Comparison of ENCODE assay signal across 5 cellular contexts in genomic region chr17:47472073-47472472, GRCh38. TPM values are rescaled to one million over a fixed set of nuclear protein-coding genes. Genes with fewer than 3 reads are reported as not detected.
A peak's percentile ranks its signal among the peaks of the same experiment; 100 is the strongest.
DNase-seq lines count a peak whose midpoint lies in the region; ATAC-seq, FAIRE-seq and TF ChIP-seq lines count a peak whose summit lies in the region.
"Not testable (repeated sequence)": the region's sequence is repeated elsewhere in the genome, so short reads cannot be mapped to it uniquely, and the experiment has no call there.

No MANE protein-coding gene starts in this region.

- H3K4me3 ChIP-seq in HepG2 (replicated peaks in 1 of 3; ENCODE audit: insufficient read depth in 1 of 3, low read depth in 2 of 3, low read length in 3 of 3); liver (ENCODE audit: low read depth in 1 of 3, low read length in 3 of 3); right lobe of liver: not testable (repeated sequence)

- POLR2A ChIA-PET in WTC11 (lab: Charles Lee); HepG2 (lab: Yijun Ruan, JAX): not testable (repeated sequence)

- not testable (repeated sequence) for H3K9me3 Mint-ChIP-seq in WTC11

- not testable (repeated sequence) for H3K36me3 Mint-ChIP-seq in WTC11

- H3K27me3 ChIP-seq in HepG2 (ENCODE audit: control insufficient read depth in 1 of 2, insufficient read depth in 2 of 2, low read length in 2 of 2); liver (ENCODE audit: control insufficient read depth in 4 of 4, insufficient read depth in 4 of 4, low read length in 3 of 4); right lobe of liver: not testable (repeated sequence)

- H3K27ac ChIP-seq in HepG2 (ENCODE audit: extremely low read length, insufficient read depth, low read length); liver (ENCODE audit: low read depth in 1 of 2, low read length in 2 of 2): not testable (repeated sequence)
- peak overlapping the region in 2 of 3 donors; percentile 8 to 41 for H3K27ac ChIP-seq in right lobe of liver

- TF ChIP-seq RAD21 in HepG2 (CRISPR knock-in tag; IDR thresholded peaks at IDR 0.05), result not testable (repeated sequence)
- peak in 1 of 2 donors; percentile 19 for TF ChIP-seq RAD21 in liver (IDR thresholded peaks at IDR 0.05)

- CTCF ChIA-PET in WTC11 (lab: Charles Lee), result interaction anchor here (0.8 kb wide), 1 partner anchor 146 kb away, joined by 3 read pairs; no protein-coding TSS in a partner anchor
- CTCF ChIA-PET in HepG2 (lab: Yijun Ruan, JAX; ENCODE audit: low intra/inter-chr PET ratio, low total read pairs), result not testable (repeated sequence)

- H3K27ac Mint-ChIP-seq in WTC11, result not testable (repeated sequence)

- intact Hi-C loops in HepG2 (cut with micrococcal nuclease; ENCODE audit: unreplicated experiment); right lobe of liver (cut with DNase I): not testable (repeated sequence)

- H3K27me3 Mint-ChIP-seq in WTC11 (ENCODE audit: low read depth), result not testable (repeated sequence)

- BruUV-seq in HepG2 (replicated peaks; lab: Mats Ljungman, UMichigan), result not testable (repeated sequence)

- H3K4me3 Mint-ChIP-seq in WTC11, result not testable (repeated sequence)

- peaks cover 13% of the 10 kb centered on the region for H3K4me1 ChIP-seq in HepG2 (ENCODE audit: insufficient read depth, low read length)
- not testable (repeated sequence) for H3K4me1 ChIP-seq in liver (ENCODE audit: control insufficient read depth in 4 of 4, insufficient read depth in 4 of 4, low read length in 3 of 4); right lobe of liver

- not testable (repeated sequence) for FAIRE-seq in HepG2 (lab: Jason Lieb, UNC)

- H4K20me1 ChIP-seq in HepG2 (ENCODE audit: insufficient read depth, low read length), result not testable (repeated sequence)

- not testable (repeated sequence) for TF ChIP-seq EP300 in HepG2 (IDR thresholded peaks at IDR 0.05; ENCODE audit: low read depth in 2 of 2, low read length in 2 of 2); HepG2 (CRISPR knock-in tag; IDR thresholded peaks at IDR 0.05; ENCODE audit: borderline replicate concordance)

- not testable (repeated sequence) for H2AFZ ChIP-seq in HepG2 (ENCODE audit: low read length)

- peaks cover 6 to 22% of the 10 kb centered on the region in 2 experiments; a peak in 4 of 5 replicates for H3K36me3 ChIP-seq in HepG2 (replicated peaks in 1 of 2; ENCODE audit: control insufficient read depth in 1 of 2, insufficient read depth in 2 of 2, low read length in 2 of 2)
- H3K36me3 ChIP-seq in liver (ENCODE audit: control insufficient read depth in 4 of 4, insufficient read depth in 3 of 4, low read depth in 1 of 4, low read length in 3 of 4); right lobe of liver: not testable (repeated sequence)

- 83% methylated on average over 6 of the region's 6 CpGs for WGBS in HepG2 (ENCODE audit: low lambda C conversion rate)
- WGBS in liver, result 40% methylated on average over 6 of the region's 6 CpGs
- 39% methylated on average over 4 of the region's 6 CpGs for WGBS in right lobe of liver (ENCODE audit: insufficient coverage, low coverage, low lambda C conversion rate, missing lambda C conversion rate)

- not testable (repeated sequence) for H3K9ac ChIP-seq in HepG2 (ENCODE audit: insufficient read depth, low read depth, low read length); liver (ENCODE audit: low read depth in 1 of 2, low read length in 2 of 2)

- in situ Hi-C loops in HepG2 (cut with HindIII; ENCODE audit: extremely low pct_ligation_motif_present, low pct_unique_long_range_greater_than_20kb), result not testable (repeated sequence)

- TF ChIP-seq POLR2A in HepG2 (IDR thresholded peaks at IDR 0.05; ENCODE audit: insufficient read depth in 1 of 2, low read depth in 2 of 2, low read length in 2 of 2); right lobe of liver (IDR thresholded peaks at IDR 0.05): not testable (repeated sequence)

- H3K4me2 ChIP-seq in HepG2 (ENCODE audit: low read depth, low read length), result not testable (repeated sequence)

- not testable (repeated sequence) for H3K9me3 ChIP-seq in HepG2 (ENCODE audit: low read length); liver (ENCODE audit: control insufficient read depth in 4 of 4, low read length in 3 of 4); right lobe of liver

- ATAC-seq in WTC11, result not testable (repeated sequence)
- ATAC-seq in left lobe of liver (peak; percentile 97), HepG2 (peak; percentile 77), right lobe of liver (peak; percentile 97 to 99 (median 98))

- H3K79me2 ChIP-seq in HepG2 (ENCODE audit: insufficient read depth, low read length), result not testable (repeated sequence)

- DNase-seq in WTC11 (ENCODE audit: low spot score), result not testable (repeated sequence)
- peak; percentile 68 for DNase-seq in left lobe of liver (ENCODE audit: low spot score)
- peak; percentile 34 for DNase-seq in HepG2 (ENCODE audit: low spot score)
- peak in 2 of 3 donors; percentile 62 to 63 for DNase-seq in right lobe of liver

- not testable (repeated sequence) for H3K4me1 Mint-ChIP-seq in WTC11

- not testable (repeated sequence) for TF ChIP-seq CTCF in WTC11 (IDR thresholded peaks at IDR 0.05); HepG2 (CRISPR knock-in tag; IDR thresholded peaks at IDR 0.05); liver (IDR thresholded peaks at IDR 0.05; ENCODE audit: low read depth, low read length, missing input control); right lobe of liver (IDR thresholded peaks at IDR 0.05)

TF ChIP-seq in WTC11, 78 proteins besides CTCF, POLR2A, EP300 and RAD21:
- TF ChIP-seq GABPB1 (CRISPR knock-in tag; IDR thresholded peaks at IDR 0.05), result peak; percentile 55; the same call in 1 of the 2 replicates
- peak; percentile 45; the same call in 1 of the 2 replicates for TF ChIP-seq ZNF121 (CRISPR knock-in tag; IDR thresholded peaks at IDR 0.05)

TF ChIP-seq in HepG2, 621 proteins besides CTCF, POLR2A, EP300 and RAD21 (continues in another document):
- TF ChIP-seq HNF4A (CRISPR knock-in tag; IDR thresholded peaks at IDR 0.05), result peak; percentile 59
- TF ChIP-seq SOX6 (IDR thresholded peaks at IDR 0.05), result not testable (repeated sequence)
- TF ChIP-seq SOX6 (CRISPR knock-in tag; IDR thresholded peaks at IDR 0.05), result 0 out of 2 replicates have a peak, but pooled peaks have one; percentile 19

TF ChIP-seq in liver, 16 proteins besides CTCF, POLR2A, EP300 and RAD21:
- TF ChIP-seq RXRA (IDR thresholded peaks at IDR 0.05), result peak; percentile 58 to 60
- TF ChIP-seq ATF3 (IDR thresholded peaks at IDR 0.05), result peak; percentile 39
- peak; percentile 83 for TF ChIP-seq SP1 (IDR thresholded peaks at IDR 0.05)
- peak; percentile 20 for TF ChIP-seq YY1 (IDR thresholded peaks at IDR 0.05)
- TF ChIP-seq FOXA2 (IDR thresholded peaks at IDR 0.05), result peak; percentile 45
- TF ChIP-seq HNF4G (IDR thresholded peaks at IDR 0.05), result peak; percentile 68
- TF ChIP-seq MAX (IDR thresholded peaks at IDR 0.05), result peak; percentile 13
- peak; percentile 82 to 89 for TF ChIP-seq HNF4A (conservative IDR thresholded peaks at IDR 0.05)

RNA-seq across cellular contexts. Expression of gene NPEPPS, which starts 58.8 kb away (rescaled TPM):
- 97.1 to 127 TPM (median 111 TPM) in 3 replicates for total RNA-seq in WTC11 (2021)
- 46.6 TPM for total RNA-seq in left lobe of liver
- total RNA-seq in HepG2 (2016; rRNA removed; fragmentation: Illumina TruSeq; extraction: Trizol), result 53.5 and 122 TPM in 2 replicates
- total RNA-seq in HepG2 (2016; cell fraction: cytosol; rRNA removed; fragmentation: Illumina TruSeq; extraction: Trizol; ENCODE audit: low read depth), result 52.9 and 56.5 TPM in 2 replicates
- 51.1 and 102 TPM in 2 replicates for total RNA-seq in HepG2 (2016; cell fraction: insoluble cytoplasmic fraction; rRNA removed; fragmentation: Illumina TruSeq; extraction: Trizol)
- total RNA-seq in HepG2 (2016; cell fraction: membrane; rRNA removed; fragmentation: Illumina TruSeq; extraction: Trizol), result 31.6 and 40.1 TPM in 2 replicates
- total RNA-seq in HepG2 (2016; cell fraction: nucleus; rRNA removed; fragmentation: Illumina TruSeq; extraction: Trizol), result 93.7 and 113 TPM in 2 replicates
- polyA plus RNA-seq in HepG2 (2011; rRNA removed), result 102 and 127 TPM in 2 replicates
- polyA plus RNA-seq in HepG2 (2011; cell fraction: cytosol; rRNA removed), result 24.5 and 48.8 TPM in 2 replicates
- 228 and 260 TPM in 2 replicates for polyA plus RNA-seq in HepG2 (2011; cell fraction: nucleus; rRNA removed)
- 117 and 130 TPM in 2 replicates for polyA plus RNA-seq in HepG2 (2012)
- polyA plus RNA-seq in HepG2 (2016; cell fraction: cytosol; fragmentation: Illumina TruSeq; extraction: Trizol; ENCODE audit: low read depth), result 5.6 and 6.3 TPM in 2 replicates
- polyA plus RNA-seq in HepG2 (2016; cell fraction: insoluble cytoplasmic fraction; fragmentation: Illumina TruSeq; extraction: Trizol; ENCODE audit: low read depth), result 77.5 and 82.8 TPM in 2 replicates
- 11.5 and 15.9 TPM in 2 replicates for polyA plus RNA-seq in HepG2 (2016; cell fraction: membrane; fragmentation: Illumina TruSeq; extraction: Trizol; ENCODE audit: low read depth)
- polyA plus RNA-seq in HepG2 (2016; cell fraction: nucleus; fragmentation: Illumina TruSeq; extraction: Trizol; ENCODE audit: insufficient read depth, low read depth), result 133 and 138 TPM in 2 replicates
- 95.9 and 104 TPM in 2 replicates for polyA minus RNA-seq in HepG2 (2011; rRNA and poly(A)+ RNA removed; ENCODE audit: low replicate concordance)
- polyA minus RNA-seq in HepG2 (2011; cell fraction: cytosol; rRNA and poly(A)+ RNA removed), result 75.9 and 82.7 TPM in 2 replicates
- 198 and 217 TPM in 2 replicates for polyA minus RNA-seq in HepG2 (2011; cell fraction: nucleus; rRNA and poly(A)+ RNA removed)
- 10 to 100 TPM; 38.7 to 61.9 TPM for total RNA-seq in liver
- 10 to 100 TPM; 12.0 to 54.1 TPM for polyA plus RNA-seq in liver
- 10 to 100 TPM; 30.0 to 55.1 (median 37.7) TPM for total RNA-seq in right lobe of liver
